8 cellular contexts compared by ENCODE assay signal in the genomic region with DNA sequence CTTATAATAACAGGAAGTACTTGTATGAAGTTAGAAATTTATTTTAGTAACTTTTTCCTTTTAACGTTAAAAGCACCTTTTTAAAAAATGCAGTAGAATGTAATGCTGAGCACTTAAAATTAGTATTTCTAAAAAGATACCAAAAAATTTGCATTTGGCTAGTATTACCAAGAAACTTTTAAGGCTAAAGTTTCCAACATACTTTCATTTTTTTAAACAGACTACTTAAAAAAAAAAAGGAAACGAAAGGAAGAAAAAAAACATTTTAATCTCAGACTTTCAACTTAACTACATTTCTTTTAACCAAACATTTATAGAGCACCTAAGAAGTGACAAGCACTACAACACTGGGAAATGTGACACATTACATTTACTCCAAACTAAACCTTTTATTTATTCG. TPM values are rescaled to one million over a fixed set of nuclear protein-coding genes. Genes with fewer than 3 reads are reported as not detected.
DNase-seq lines count a peak whose midpoint lies in the region; ATAC-seq and TF ChIP-seq lines count a peak whose summit lies in the region.

No MANE protein-coding gene starts in this region.

- H3K9me3 ChIP-seq in DND-41 (ENCODE audit: insufficient read depth, low read length, severe bottlenecking) (no peaks in the 10 kb centered on the region), ascending aorta (no peaks in the 10 kb centered on the region)
- no peaks in the 10 kb centered on the region for H3K9me3 ChIP-seq in effector memory CD4-positive, alpha-beta T cell (ENCODE audit: control insufficient read depth, low read length)

- H4K20me1 ChIP-seq in DND-41 (ENCODE audit: insufficient read depth, low read length), result peaks cover 56% of the 10 kb centered on the region

- peak overlapping the region; percentile 97 for H3K4me3 Mint-ChIP-seq in neural crest cell

- H3K4me1 Mint-ChIP-seq in neural crest cell, result peaks cover 36% of the 10 kb centered on the region

- no peak overlapping the region for H2AFZ ChIP-seq in DND-41 (ENCODE audit: low read depth, low read length)

- peaks cover 14% of the 10 kb centered on the region for H3K36me3 Mint-ChIP-seq in neural crest cell (ENCODE audit: low read depth)

- peak overlapping the region; percentile 96 for H3K9ac ChIP-seq in DND-41 (ENCODE audit: low read depth, low read length)

- H3K79me2 ChIP-seq in DND-41 (ENCODE audit: insufficient read depth, low read length), result peaks cover 92% of the 10 kb centered on the region

- H3K27ac ChIP-seq in DND-41 (ENCODE audit: low read length) (peak overlapping the region; percentile 64), ascending aorta (no peak overlapping the region)
- peak overlapping the region; percentile 98 for H3K27ac ChIP-seq in effector memory CD4-positive, alpha-beta T cell (ENCODE audit: insufficient read depth, low read length, poor library complexity, severe bottlenecking)

- H3K27ac Mint-ChIP-seq in neural crest cell (ENCODE audit: unreplicated experiment), result no peak overlapping the region

- peaks cover 53% of the 10 kb centered on the region for H3K36me3 ChIP-seq in DND-41 (ENCODE audit: insufficient read depth, low read length)
- H3K36me3 ChIP-seq in effector memory CD4-positive, alpha-beta T cell (ENCODE audit: control insufficient read depth, insufficient read depth, low read length), result peaks cover 13% of the 10 kb centered on the region
- H3K36me3 ChIP-seq in ascending aorta, result no peaks in the 10 kb centered on the region

- H3K4me1 ChIP-seq in DND-41 (ENCODE audit: insufficient read depth, low read length) (peaks cover 52% of the 10 kb centered on the region), ascending aorta (peaks cover 5 to 27% of the 10 kb centered on the region in 2 donors)
- H3K4me1 ChIP-seq in effector memory CD4-positive, alpha-beta T cell (ENCODE audit: control insufficient read depth, insufficient read depth, low read length, poor library complexity, severe bottlenecking), result peaks cover 38% of the 10 kb centered on the region

- H3K4me2 ChIP-seq in DND-41 (ENCODE audit: insufficient read depth, low read length), result peak overlapping the region; percentile 81

- intact Hi-C loops in ascending aorta (cut with DNase I), result loop anchor here (10.0 kb wide), 1 partner anchor 740 kb away; no protein-coding TSS in a partner anchor

- no peak for TF ChIP-seq CTCF in DND-41 (IDR thresholded peaks at IDR 0.05; ENCODE audit: borderline replicate concordance, extremely low read depth, low read length, poor library complexity, severe bottlenecking)
- no peak for TF ChIP-seq CTCF in neural crest cell (conservative IDR thresholded peaks at IDR 0.05)
- no peak for TF ChIP-seq CTCF in ascending aorta (IDR thresholded peaks at IDR 0.05)

- H3K27me3 Mint-ChIP-seq in neural crest cell (ENCODE audit: low read depth), result no peaks in the 10 kb centered on the region

- no peak for DNase-seq in DND-41
- peak; percentile 22 for DNase-seq in MV-4-11 (lab: John Stamatoyannopoulos, UW)
- DNase-seq in effector memory CD4-positive, alpha-beta T cell, result no peak
- no peak for DNase-seq in neural crest cell (ENCODE audit: low read depth, low spot score)
- DNase-seq in NCI-H446 treated with DMSO at 0.1 percent for 48 hours (lab: John Stamatoyannopoulos, UW), result no peak
- DNase-seq in ascending aorta (ENCODE audit: low spot score in 2 of 2), result no peak

- ATAC-seq in DND-41 (ENCODE audit: insufficient read depth, low read depth) (no peak), HG03108 (IDR thresholded peaks at IDR 0.05; ENCODE audit: unreplicated experiment) (no peak), GM19328 (IDR thresholded peaks at IDR 0.05; ENCODE audit: unreplicated experiment) (no peak)

- no peaks in the 10 kb centered on the region for H3K9me3 Mint-ChIP-seq in neural crest cell

- H3K27me3 ChIP-seq in DND-41 (ENCODE audit: insufficient read depth, low read length, poor library complexity) (no peaks in the 10 kb centered on the region), ascending aorta (no peaks in the 10 kb centered on the region)
- H3K27me3 ChIP-seq in effector memory CD4-positive, alpha-beta T cell (replicated peaks; ENCODE audit: control insufficient read depth, insufficient read depth, low read length, poor library complexity, severe bottlenecking), result no peaks in the 10 kb centered on the region

- H3K4me3 ChIP-seq in DND-41 (ENCODE audit: low read depth in 1 of 2, low read length in 2 of 2) (peak overlapping the region; percentile 13 to 68; a peak in 3 of 4 replicates), ascending aorta (peak overlapping the region in 1 of 2 donors; percentile 98)
- H3K4me3 ChIP-seq in effector memory CD4-positive, alpha-beta T cell (ENCODE audit: insufficient read depth, low read depth, low read length, poor library complexity, severe bottlenecking), result peak overlapping the region; percentile 93

RNA-seq across cellular contexts. Expression of gene ARID4B, which starts 2.8 kb away (rescaled TPM):
- total RNA-seq in neural crest cell (43.6 and 46.0 TPM in 2 replicates), ascending aorta (22.5 TPM)

RNA-seq across cellular contexts. Expression of gene GGPS1, which starts 3.2 kb away (rescaled TPM):
- total RNA-seq in neural crest cell (57.2 and 58.0 TPM in 2 replicates), ascending aorta (7.2 TPM)

RNA-seq across cellular contexts. Expression of gene TBCE, which starts 42.1 kb away (rescaled TPM):
- 28.2 and 33.3 TPM in 2 replicates for total RNA-seq in neural crest cell
- 67.8 TPM for total RNA-seq in ascending aorta

Comparison
In these comparisons a context has a peak if more than half of its experiments do, and no peak if none do; other contexts are left out.
1. H3K27ac ChIP-seq: peak in DND-41 (single experiment) and effector memory CD4-positive, alpha-beta T cell (single experiment); none in ascending aorta (0 of 2).